ENCODE assay signal across 8 cellular contexts in genomic region chr11:62561677-62562230, GRCh38. TPM values are rescaled to one million over a fixed set of nuclear protein-coding genes. Genes with fewer than 3 reads are reported as not detected.
DNase-seq lines count a peak whose midpoint lies in the region; ATAC-seq and TF ChIP-seq lines count a peak whose summit lies in the region.
"Not testable (repeated sequence)": the region's sequence is repeated elsewhere in the genome, so short reads cannot be mapped to it uniquely, and the experiment has no call there.

No MANE protein-coding gene starts in this region.

- H3K36me3 ChIP-seq in HEK293 (ENCODE audit: control insufficient read depth in 2 of 2, insufficient read depth in 1 of 2, low read length in 2 of 2) (peaks cover 19 to 91% of the 10 kb centered on the region in 2 experiments), iPS-20b (ENCODE audit: insufficient read depth, low read depth, low read length) (peaks cover 89% of the 10 kb centered on the region), suprapubic skin (peaks cover 66% of the 10 kb centered on the region)

- H3K27me3 Mint-ChIP-seq in T-helper 1 cell treated with Interleukin-12 subunit alpha and Interleukin-12 subunit beta and Interleukin-4 antibody, amounts not matched to agents 30 μg/mL and 1 μg/mL, for 36 hours (ENCODE audit: low read depth); activated T-helper 17 cell treated with anti-CD3 and anti-CD28 coated beads, Interleukin-2, amount 50 U/mL, for 72 hours; nephron (ENCODE audit: low read depth): not testable (repeated sequence)

- CTCF ChIA-PET in AG04450 (lab: Charles Lee): interaction anchor here (1.0 to 7.9 kb wide), 9 partner anchors 8 to 168 kb away, joined by 3 to 120 read pairs (median 19); partner anchors contain the start of genes AHNAK and EEF1G
- CTCF ChIA-PET in HEK293 (lab: Yijun Ruan, JAX): interaction anchor here (1.1 to 5.2 kb wide), 7 partner anchors 11 to 166 kb away, joined by 5 to 80 read pairs (median 13); partner anchors contain the start of gene EEF1G

- not testable (repeated sequence) for H3K4me3 ChIP-seq in AG04450 (ENCODE audit: low read depth, low read length); HEK293 (ENCODE audit: low read depth, low read length); suprapubic skin
- peak overlapping the region; percentile 36; the same call in 1 of the 2 replicates for H3K4me3 ChIP-seq in iPS-20b (ENCODE audit: low read length)

- not testable (repeated sequence) for TF ChIP-seq POLR2A in suprapubic skin (IDR thresholded peaks at IDR 0.05)

- H3K9me3 Mint-ChIP-seq in T-helper 1 cell treated with Interleukin-12 subunit alpha and Interleukin-12 subunit beta and Interleukin-4 antibody, amounts not matched to agents 30 μg/mL and 1 μg/mL, for 36 hours; activated T-helper 17 cell treated with anti-CD3 and anti-CD28 coated beads, Interleukin-2, amount 50 U/mL, for 72 hours; nephron: not testable (repeated sequence)

- TF ChIP-seq CTCF in AG04450 (IDR thresholded peaks at IDR 0.05; ENCODE audit: low read depth, low read length); HEK293 (tag by site-specific recombination; IDR thresholded peaks at IDR 0.05); nephron (IDR thresholded peaks at IDR 0.05; ENCODE audit: unreplicated experiment in 3 of 3); suprapubic skin (IDR thresholded peaks at IDR 0.05): not testable (repeated sequence)

- WGBS in suprapubic skin: 75% methylated on average over 3 of the region's 3 CpGs

- ATAC-seq in activated T-helper 17 cell treated with anti-CD3 and anti-CD28 coated beads, Interleukin-2, amount 50 U/mL, for 72 hours (replicated peaks): not testable (repeated sequence)

- not testable (repeated sequence) for H3K27me3 ChIP-seq in AG04450 (ENCODE audit: control insufficient read depth, insufficient read depth, low read length); iPS-20b (ENCODE audit: insufficient read depth, low read length); suprapubic skin

- H3K4me1 Mint-ChIP-seq in T-helper 1 cell treated with Interleukin-12 subunit alpha and Interleukin-12 subunit beta and Interleukin-4 antibody, amounts not matched to agents 30 μg/mL and 1 μg/mL, for 36 hours (ENCODE audit: low read depth): peaks cover 48% of the 10 kb centered on the region
- H3K4me1 Mint-ChIP-seq in activated T-helper 17 cell treated with anti-CD3 and anti-CD28 coated beads, Interleukin-2, amount 50 U/mL, for 72 hours: peaks cover 38% of the 10 kb centered on the region
- H3K4me1 Mint-ChIP-seq in nephron: peaks cover 49% of the 10 kb centered on the region

- POLR2A ChIA-PET in AG04450 (lab: Yijun Ruan, JAX): interaction anchor here (1.3 to 2.0 kb wide), 4 partner anchors 13 to 110 kb away, joined by 4 to 29 read pairs (median 12); partner anchors contain the start of genes C11orf98, CSKMT, EEF1G and LBHD1
- POLR2A ChIA-PET in HEK293 (lab: Yijun Ruan, JAX): interaction anchor here (0.6 to 3.4 kb wide), 6 partner anchors 8 to 414 kb away, joined by 3 to 29 read pairs (median 4); partner anchors contain the start of genes EEF1G and TUT1

- H3K4me1 ChIP-seq in HEK293 (ENCODE audit: control insufficient read depth, insufficient read depth, low read length): not testable (repeated sequence)
- H3K4me1 ChIP-seq in iPS-20b (ENCODE audit: insufficient read depth, low read length): peaks cover 34% of the 10 kb centered on the region
- H3K4me1 ChIP-seq in suprapubic skin: peaks cover 53% of the 10 kb centered on the region

- not testable (repeated sequence) for H3K9ac ChIP-seq in iPS-20b (ENCODE audit: low read depth, low read length)

- H3K36me3 Mint-ChIP-seq in T-helper 1 cell treated with Interleukin-12 subunit alpha and Interleukin-12 subunit beta and Interleukin-4 antibody, amounts not matched to agents 30 μg/mL and 1 μg/mL, for 36 hours (ENCODE audit: low read depth): peaks cover 55% of the 10 kb centered on the region
- peaks cover 99% of the 10 kb centered on the region for H3K36me3 Mint-ChIP-seq in activated T-helper 17 cell treated with anti-CD3 and anti-CD28 coated beads, Interleukin-2, amount 50 U/mL, for 72 hours (ENCODE audit: low read depth)
- peaks cover 68% of the 10 kb centered on the region for H3K36me3 Mint-ChIP-seq in nephron (ENCODE audit: low read depth)

- DNase-seq in AG04450 (ENCODE audit: low read depth, low spot score); suprapubic skin (ENCODE audit: low spot score in 2 of 2): not testable (repeated sequence)
- DNase-seq in cerebellar cortex (ENCODE audit: low spot score): peak; percentile 64

- H3K4me3 Mint-ChIP-seq in T-helper 1 cell treated with Interleukin-12 subunit alpha and Interleukin-12 subunit beta and Interleukin-4 antibody, amounts not matched to agents 30 μg/mL and 1 μg/mL, for 36 hours; nephron: not testable (repeated sequence)
- peak overlapping the region; percentile 9 for H3K4me3 Mint-ChIP-seq in activated T-helper 17 cell treated with anti-CD3 and anti-CD28 coated beads, Interleukin-2, amount 50 U/mL, for 72 hours

- not testable (repeated sequence) for TF ChIP-seq EP300 in suprapubic skin (IDR thresholded peaks at IDR 0.05)

- H3K27ac Mint-ChIP-seq in T-helper 1 cell treated with Interleukin-12 subunit alpha and Interleukin-12 subunit beta and Interleukin-4 antibody, amounts not matched to agents 30 μg/mL and 1 μg/mL, for 36 hours: peak overlapping the region; percentile 67
- peak overlapping the region; percentile 61 for H3K27ac Mint-ChIP-seq in activated T-helper 17 cell treated with anti-CD3 and anti-CD28 coated beads, Interleukin-2, amount 50 U/mL, for 72 hours
- peak overlapping the region; percentile 63 to 84 (median 68) for H3K27ac Mint-ChIP-seq in nephron

- H3K9me3 ChIP-seq in AG04450 (ENCODE audit: control insufficient read depth, insufficient read depth, low read length); HEK293 (ENCODE audit: control insufficient read depth, insufficient read depth, low read depth, low read length); iPS-20b (ENCODE audit: insufficient read depth, low read depth, low read length); suprapubic skin: not testable (repeated sequence)

- H3K27ac ChIP-seq in AG04450 (ENCODE audit: low read depth, low read length) (peak overlapping the region; percentile 31), suprapubic skin (peak overlapping the region; percentile 85)
- not testable (repeated sequence) for H3K27ac ChIP-seq in HEK293 (ENCODE audit: extremely low read depth, low read depth, low read length); iPS-20b (ENCODE audit: low read length)

TF ChIP-seq in HEK293, 187 proteins besides CTCF, POLR2A, EP300 and RAD21:
- TF ChIP-seq ZXDB (tag by site-specific recombination; IDR thresholded peaks at IDR 0.05): 0 out of 2 replicates have a peak, but pooled peaks have one; percentile 29

RNA-seq across cellular contexts. Expression of gene EEF1G, which starts 11.9 kb away (rescaled TPM):
- polyA plus RNA-seq in AG04450 (2011; rRNA removed): 2,186 and 2,474 TPM in 2 replicates
- polyA minus RNA-seq in AG04450 (2011; rRNA and poly(A)+ RNA removed): 1,515 and 1,839 TPM in 2 replicates
- 1,000 to 10,000 TPM; 1,690 to 1,865 TPM for total RNA-seq in activated T-helper 17 cell treated with anti-CD3 and anti-CD28 coated beads, Interleukin-2, amount 50 U/mL, for 72 hours
- total RNA-seq in suprapubic skin: 1,000 to 10,000 TPM; 1,221 to 2,946 (median 2,495) TPM

RNA-seq across cellular contexts. Expression of gene AHNAK, which starts 15.1 kb away (rescaled TPM):
- polyA plus RNA-seq in AG04450 (2011; rRNA removed): 231 and 243 TPM in 2 replicates
- 780 and 843 TPM in 2 replicates for polyA minus RNA-seq in AG04450 (2011; rRNA and poly(A)+ RNA removed)
- total RNA-seq in activated T-helper 17 cell treated with anti-CD3 and anti-CD28 coated beads, Interleukin-2, amount 50 U/mL, for 72 hours: 100 to 1,000 TPM; 155 to 336 TPM
- 1,000 to 10,000 TPM; 1,174 to 1,475 (median 1,322) TPM for total RNA-seq in suprapubic skin

RNA-seq across cellular contexts. Expression of gene TUT1, which starts 29.6 kb away (rescaled TPM):
- polyA plus RNA-seq in AG04450 (2011; rRNA removed): 7.8 and 9.0 TPM in 2 replicates
- polyA minus RNA-seq in AG04450 (2011; rRNA and poly(A)+ RNA removed): 6.3 and 6.4 TPM in 2 replicates
- 10 to 100 TPM; 23.8 to 25.7 TPM for total RNA-seq in activated T-helper 17 cell treated with anti-CD3 and anti-CD28 coated beads, Interleukin-2, amount 50 U/mL, for 72 hours
- 10 to 100 TPM in 3 of 4 donors, 1 to 10 TPM in 1; 8.0 to 16.3 (median 12.5) TPM for total RNA-seq in suprapubic skin

RNA-seq across cellular contexts. Expression of gene MTA2, which starts 39.9 kb away (rescaled TPM):
- polyA plus RNA-seq in AG04450 (2011; rRNA removed): 22.9 and 36.7 TPM in 2 replicates
- 63.1 and 79.4 TPM in 2 replicates for polyA minus RNA-seq in AG04450 (2011; rRNA and poly(A)+ RNA removed)
- 100 to 1,000 TPM; 142 to 198 TPM for total RNA-seq in activated T-helper 17 cell treated with anti-CD3 and anti-CD28 coated beads, Interleukin-2, amount 50 U/mL, for 72 hours
- total RNA-seq in suprapubic skin: 100 to 1,000 TPM; 107 to 125 (median 110) TPM

RNA-seq across cellular contexts. Expression of gene EML3, which starts 50.8 kb away (rescaled TPM):
- polyA plus RNA-seq in AG04450 (2011; rRNA removed): 17.1 and 18.6 TPM in 2 replicates
- polyA minus RNA-seq in AG04450 (2011; rRNA and poly(A)+ RNA removed): 15.8 and 18.9 TPM in 2 replicates
- 100 to 1,000 TPM; 122 to 130 TPM for total RNA-seq in activated T-helper 17 cell treated with anti-CD3 and anti-CD28 coated beads, Interleukin-2, amount 50 U/mL, for 72 hours
- total RNA-seq in suprapubic skin: 10 to 100 TPM; 43.1 to 74.8 (median 55.8) TPM
